ENCODE assay signal across 8 cellular contexts in genomic region chr12:57844725-57845477, GRCh38. TPM values are rescaled to one million over a fixed set of nuclear protein-coding genes. Genes with fewer than 3 reads are reported as not detected.
DNase-seq lines count a peak whose midpoint lies in the region; ATAC-seq and TF ChIP-seq lines count a peak whose summit lies in the region.

No MANE protein-coding gene starts in this region.

- peak overlapping the region; percentile 85 to 90 (median 89) for H3K4me3 Mint-ChIP-seq in immature natural killer cell

- TF ChIP-seq CTCF in breast epithelium (IDR thresholded peaks at IDR 0.05), result no peak

- intact Hi-C loops in breast epithelium (cut with DNase I; ENCODE audit: low total_unique reads), result no loop called here

- H3K9ac ChIP-seq in skeletal muscle tissue (ENCODE audit: low read depth in 1 of 3, low read length in 3 of 3), result peak overlapping the region; percentile 99 to 100 (median 99)

- peak; percentile 23 for ATAC-seq in HG02759 (IDR thresholded peaks at IDR 0.05; ENCODE audit: unreplicated experiment)

- H3K27ac Mint-ChIP-seq in immature natural killer cell, result peak overlapping the region; percentile 83 to 94 (median 88)

- H3K9me3 ChIP-seq in breast epithelium (no peaks in the 10 kb centered on the region), skeletal muscle tissue (ENCODE audit: control insufficient read depth in 3 of 3, low read length in 3 of 3) (no peaks in the 10 kb centered on the region)

- no peaks in the 10 kb centered on the region for H3K36me3 Mint-ChIP-seq in immature natural killer cell

- H3K27ac ChIP-seq in breast epithelium, result peak overlapping the region; percentile 99 to 100
- H3K27ac ChIP-seq in skeletal muscle tissue (ENCODE audit: low read depth, low read length), result peak overlapping the region; percentile 100

- DNase-seq in NOMO-1 treated with DMSO at 0.1 percent for 48 hours (lab: John Stamatoyannopoulos, UW; ENCODE audit: unreplicated experiment), result peak; percentile 31
- DNase-seq in NOMO-1 treated with dmso at 0.1 percent for 144 hours (lab: John Stamatoyannopoulos, UW; ENCODE audit: unreplicated experiment), result no peak
- DNase-seq in RPMI8226, result peak; percentile 76
- DNase-seq in breast epithelium (ENCODE audit: low spot score in 2 of 2), result peak; percentile 64 to 65
- no peak for DNase-seq in immature natural killer cell
- no peak for DNase-seq in SKM-1 (lab: John Stamatoyannopoulos, UW; ENCODE audit: unreplicated experiment)

- no peak for TF ChIP-seq POLR2A in breast epithelium (IDR thresholded peaks at IDR 0.05)

- no peaks in the 10 kb centered on the region for H3K36me3 ChIP-seq in breast epithelium
- H3K36me3 ChIP-seq in skeletal muscle tissue (ENCODE audit: control insufficient read depth in 3 of 3, insufficient read depth in 3 of 3, low read length in 3 of 3), result peaks cover 2 to 9% (median 2%) of the 10 kb centered on the region in 3 donors

- peaks cover 56 to 62% of the 10 kb centered on the region in 2 donors for H3K4me1 Mint-ChIP-seq in immature natural killer cell

- peak overlapping the region; percentile 80 to 100 (median 97) for H3K4me3 ChIP-seq in breast epithelium
- H3K4me3 ChIP-seq in skeletal muscle tissue (ENCODE audit: low read length in 3 of 3), result peak overlapping the region; percentile 92 to 99 (median 96)

- peaks cover 8 to 37% of the 10 kb centered on the region in 2 donors for H3K4me1 ChIP-seq in breast epithelium
- H3K4me1 ChIP-seq in skeletal muscle tissue (ENCODE audit: control insufficient read depth in 3 of 3, insufficient read depth in 3 of 3, low read length in 3 of 3), result peaks cover 58 to 76% (median 73%) of the 10 kb centered on the region in 3 donors

- H3K27me3 ChIP-seq in breast epithelium (no peaks in the 10 kb centered on the region), skeletal muscle tissue (ENCODE audit: control insufficient read depth in 3 of 3, insufficient read depth in 3 of 3, low read length in 3 of 3) (no peaks in the 10 kb centered on the region)

- H3K27me3 Mint-ChIP-seq in immature natural killer cell (ENCODE audit: low read depth in 3 of 3), result peaks cover 5 to 19% (median 14%) of the 10 kb centered on the region in 3 donors

- H3K9me3 Mint-ChIP-seq in immature natural killer cell, result no peaks in the 10 kb centered on the region

RNA-seq across cellular contexts. Expression of gene CTDSP2, which starts 1.6 kb away (rescaled TPM):
- total RNA-seq in breast epithelium (100 to 1,000 TPM; 144 to 175 (median 167) TPM), skeletal muscle tissue (51.1 TPM)
- polyA plus RNA-seq in immature natural killer cell, result 10 to 100 TPM; 30.6 to 51.8 (median 36.5) TPM

RNA-seq across cellular contexts. Expression of gene AVIL, which starts 26.4 kb away (rescaled TPM):
- total RNA-seq in breast epithelium (10 to 100 TPM in 1 of 3 donors, 1 to 10 TPM in 2; 3.8 to 17.7 (median 8.8) TPM), skeletal muscle tissue (3.1 TPM)
- under 1 TPM in 2 of 3 donors, not detected in 1; 0.40 to 0.95 TPM for polyA plus RNA-seq in immature natural killer cell

Comparison
In these comparisons a context has a peak if more than half of its experiments do, and no peak if none do; other contexts are left out.
1. DNase-seq: peak in NOMO-1 treated with DMSO at 0.1 percent for 48 hours (single experiment), RPMI8226 (single experiment) and breast epithelium (2 of 2); none in NOMO-1 treated with dmso at 0.1 percent for 144 hours (single experiment), immature natural killer cell (0 of 3) and SKM-1 (single experiment).